ENCODE assay signal across 30 cellular contexts in the genomic region with DNA sequence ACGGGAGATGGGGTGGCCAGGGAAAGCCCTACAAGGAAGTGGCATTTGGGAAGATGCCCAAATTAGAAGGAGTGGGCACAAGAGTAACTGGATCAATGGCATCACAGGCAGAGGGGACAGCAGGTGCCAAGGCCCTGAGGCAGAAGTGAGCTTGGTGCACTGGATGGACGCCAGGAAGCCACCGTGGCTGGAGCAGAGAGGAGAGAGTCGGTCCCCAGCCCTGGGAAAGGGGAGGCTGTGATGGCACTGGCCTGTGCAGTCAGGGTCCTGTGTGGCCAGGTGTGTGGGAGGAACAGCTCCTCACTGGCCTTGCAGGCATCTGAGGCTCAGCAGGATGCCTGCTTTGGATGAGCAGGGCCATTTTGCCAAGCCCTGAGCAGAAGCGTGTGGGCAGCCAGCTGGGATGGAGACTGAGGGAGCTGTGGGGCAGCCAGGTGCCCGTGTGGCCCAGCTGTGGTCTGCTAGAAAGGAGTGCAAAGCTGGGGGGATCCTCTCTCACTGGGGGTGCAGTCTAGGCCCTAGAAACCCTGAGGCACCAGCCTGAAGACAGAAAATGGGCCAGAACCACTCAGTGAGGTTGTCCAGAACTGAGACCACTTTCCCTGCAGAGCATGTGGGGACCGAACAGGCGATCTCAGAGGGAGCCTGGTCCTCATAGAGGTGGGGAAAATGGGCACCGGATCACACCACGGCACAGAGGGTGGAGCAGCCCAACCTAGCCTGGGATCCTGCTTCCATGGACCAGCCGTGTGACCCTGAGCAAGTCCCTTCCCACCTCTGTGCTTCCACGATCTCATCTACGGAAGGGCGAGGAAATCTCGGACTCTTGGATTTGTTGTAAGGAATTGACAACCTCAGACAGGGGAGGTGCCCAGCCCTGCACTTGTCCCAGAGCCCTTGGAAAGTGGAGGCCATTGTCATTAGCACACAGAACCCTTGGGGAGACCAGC.
DNase-seq lines count a peak whose midpoint lies in the region; ATAC-seq lines count a peak whose summit lies in the region.
"Had no signal": no experiment of that assay in that cellular context is flagged by ENCODE, and none has a peak within 500 bp of the region (broad histone marks: within the 10 kb centered on the region; RNA-seq: fewer than 3 reads in every experiment).

No MANE protein-coding gene starts in this region.

- intact Hi-C loops in sciatic nerve (cut with DNase I): no loop called here

- no peak for ATAC-seq in sciatic nerve
- no peak for ATAC-seq in HG02938 (IDR thresholded peaks at IDR 0.05; ENCODE audit: unreplicated experiment)
- ATAC-seq in GM21526 (IDR thresholded peaks at IDR 0.05; ENCODE audit: low FRiP score, unreplicated experiment): no peak
- ATAC-seq: activated T-cell treated with anti-CD3 and anti-CD28 coated beads, Interleukin-2, amount 50 U/mL, for 72 hours; body of pancreas; K562; naive thymus-derived CD4-positive, alpha-beta T cell; psoas muscle; T-helper 17 cell had no signal

- peak; percentile 9 for DNase-seq in NCI-H146 (lab: John Stamatoyannopoulos, UW)
- DNase-seq in NCI-H146 treated with DMSO at 0.1 percent for 48 hours (lab: John Stamatoyannopoulos, UW; ENCODE audit: unreplicated experiment): no peak
- DNase-seq in NCI-H69 (lab: John Stamatoyannopoulos, UW): peak; percentile 37
- DNase-seq in islet precursor cell: peak; percentile 48
- DNase-seq in sciatic nerve (ENCODE audit: low spot score): peak; percentile 39
- no peak for DNase-seq in NCI-H187 (lab: John Stamatoyannopoulos, UW)
- DNase-seq: 8988T; activated CD4-positive, alpha-beta T cell treated with anti-CD3 and anti-CD28 coated beads for 4 hours; activated naive CD4-positive, alpha-beta T cell treated with Interleukin-2 at 50 U/mL for 16 hours; activated T-cell treated with anti-CD3 and anti-CD28 coated beads, Interleukin-2, amount 50 U/mL, for 72 hours; C1 segment of cervical spinal cord; COR-L47; dermis blood vessel endothelial cell; DMS79 treated with DMSO at 0.1 percent for 48 hours; foreskin fibroblast; GDM1; naive thymus-derived CD4-positive, alpha-beta T cell; NCI-H1048; NCI-H2029; NCI-H524; nucleus accumbens; SHP77; stimulated activated CD4-positive, alpha-beta T cell treated with anti-CD3 and anti-CD28 coated beads, Interleukin-4, amount 100 ng/mL, for 4 hours; T-helper 17 cell; transverse colon had no signal

Comparison
In these comparisons a context has a peak if more than half of its experiments do, and no peak if none do; other contexts are left out.
1. DNase-seq: peak in NCI-H146 (single experiment), NCI-H69 (single experiment), islet precursor cell (single experiment) and sciatic nerve (single experiment); none in NCI-H146 treated with DMSO at 0.1 percent for 48 hours (single experiment) and NCI-H187 (0 of 2).